ENCODE assay signal across 1 cellular context in genomic region chr7:81470084-81470723, GRCh38.
A peak's percentile ranks its signal among the peaks of the same experiment; 100 is the strongest.
TF ChIP-seq lines count a peak whose summit lies in the region.

No MANE protein-coding gene starts in this region.

TF ChIP-seq in K562, 482 proteins besides CTCF, POLR2A, EP300 and RAD21 (continued from another document):
- TF ChIP-seq PATZ1 (CRISPR knock-in tag; IDR thresholded peaks at IDR 0.05; ENCODE audit: borderline replicate concordance) (no peak), PKNOX1 (IDR thresholded peaks at IDR 0.05) (peak; percentile 35; the same call in 1 of the 2 replicates), SMC3 (conservative IDR thresholded peaks at IDR 0.05; ENCODE audit: insufficient read depth, low read depth, low read length) (peak; percentile 61), CREB1 (IDR thresholded peaks at IDR 0.05) (no peak), CREB1 (CRISPR knock-in tag; IDR thresholded peaks at IDR 0.05) (no peak), SMARCA5 (IDR thresholded peaks at IDR 0.05) (no peak)
